Comparison of ENCODE assay signal across 24 cellular contexts in the genomic region with DNA sequence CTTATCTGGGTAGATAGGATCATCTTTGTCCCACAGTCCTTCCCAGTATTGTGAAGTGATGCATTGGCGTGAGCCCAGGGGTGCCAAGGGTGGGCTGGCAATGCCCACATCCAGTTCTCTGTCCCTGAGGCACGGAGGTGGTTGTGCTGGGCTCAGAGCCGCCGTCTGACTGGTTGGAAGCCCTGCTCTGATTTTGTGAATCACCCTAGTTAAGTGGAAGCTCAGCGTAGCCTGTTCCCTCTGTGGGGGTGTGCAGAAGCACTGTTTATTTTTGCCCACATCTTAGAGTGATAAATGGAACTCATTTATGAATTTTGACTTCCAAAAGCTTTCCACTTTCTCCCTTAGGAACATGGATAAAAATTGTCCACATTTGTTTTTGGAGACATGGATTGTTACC. TPM values are rescaled to one million over a fixed set of nuclear protein-coding genes. Genes with fewer than 3 reads are reported as not detected.
A peak's percentile ranks its signal among the peaks of the same experiment; 100 is the strongest.
DNase-seq lines count a peak whose midpoint lies in the region; ATAC-seq, FAIRE-seq and TF ChIP-seq lines count a peak whose summit lies in the region.
"Had no signal": no experiment of that assay in that cellular context is flagged by ENCODE, and none has a peak within 500 bp of the region (broad histone marks: within the 10 kb centered on the region; RNA-seq: fewer than 3 reads in every experiment).

No MANE protein-coding gene starts in this region.

- H3K9me3 ChIP-seq in A549 (no peaks in the 10 kb centered on the region), HEK293 (ENCODE audit: control insufficient read depth, insufficient read depth, low read depth, low read length) (no peaks in the 10 kb centered on the region)
- no peaks in the 10 kb centered on the region for H3K9me3 ChIP-seq in naive thymus-derived CD4-positive, alpha-beta T cell (ENCODE audit: control insufficient read depth in 2 of 3, low read length in 3 of 3)
- H3K9me3 ChIP-seq: heart right ventricle, mucosa of descending colon had no signal

- peaks cover 0 to 30% of the 10 kb centered on the region in 2 experiments; a peak in 1 of 3 replicates for H3K36me3 ChIP-seq in HEK293 (ENCODE audit: control insufficient read depth in 2 of 2, insufficient read depth in 1 of 2, low read length in 2 of 2)
- peaks cover 0 to 32% (median 0%) of the 10 kb centered on the region in 3 experiments for H3K36me3 ChIP-seq in naive thymus-derived CD4-positive, alpha-beta T cell (ENCODE audit: control insufficient read depth in 2 of 3, insufficient read depth in 3 of 3, low read length in 3 of 3)

- H3K4me3 Mint-ChIP-seq in brain (no peak overlapping the region), CD14-positive monocyte (no peak overlapping the region)
- H3K4me3 Mint-ChIP-seq in naive thymus-derived CD4-positive, alpha-beta T cell, result peak overlapping the region in 1 of 10 donors; percentile 35
- H3K4me3 Mint-ChIP-seq: activated CD4-positive, alpha-beta T cell treated with anti-CD3 and anti-CD28 coated beads for 36 hours; activated naive CD8-positive, alpha-beta T cell treated with anti-CD3 and anti-CD28 coated beads, Interleukin-2, amount 10 ng/mL, durations not matched to agents 7 days and 5 days; activated T-helper 17 cell treated with anti-CD3 and anti-CD28 coated beads, Interleukin-2, amount 50 U/mL, for 72 hours; GM23338 had no signal

- H3K27ac Mint-ChIP-seq in brain (peak overlapping the region in 4 of 5 experiments; percentile 48 to 82 (median 60)), CD14-positive monocyte (no peak overlapping the region)
- H3K27ac Mint-ChIP-seq in naive thymus-derived CD4-positive, alpha-beta T cell, result peak overlapping the region in 6 of 9 donors; percentile 25 to 52 (median 37)
- H3K27ac Mint-ChIP-seq: activated naive CD8-positive, alpha-beta T cell treated with anti-CD3 and anti-CD28 coated beads, Interleukin-2, amount 10 ng/mL, durations not matched to agents 7 days and 5 days; activated T-helper 17 cell treated with anti-CD3 and anti-CD28 coated beads, Interleukin-2, amount 50 U/mL, for 72 hours had no signal

- H3K36me3 Mint-ChIP-seq in brain (peaks cover 63% of the 10 kb centered on the region), CD14-positive monocyte (peaks cover 33 to 62% of the 10 kb centered on the region in 2 donors)
- H3K36me3 Mint-ChIP-seq in naive thymus-derived CD4-positive, alpha-beta T cell, result peaks cover 0 to 29% (median 4%) of the 10 kb centered on the region in 5 donors
- H3K36me3 Mint-ChIP-seq: activated naive CD8-positive, alpha-beta T cell treated with anti-CD3 and anti-CD28 coated beads, Interleukin-2, amount 10 ng/mL, durations not matched to agents 7 days and 5 days had no signal

- H3K4me1 ChIP-seq in A549 (peaks cover 6% of the 10 kb centered on the region; the same call in 2 of the 3 replicates), HEK293 (ENCODE audit: control insufficient read depth, insufficient read depth, low read length) (no peaks in the 10 kb centered on the region; the same call in 1 of the 2 replicates)
- peaks cover 0 to 7% of the 10 kb centered on the region in 2 donors for H3K4me1 ChIP-seq in naive thymus-derived CD4-positive, alpha-beta T cell (ENCODE audit: control insufficient read depth in 2 of 2, insufficient read depth in 2 of 2, low read length in 2 of 2)

- TF ChIP-seq POLR2A in A549 (IDR thresholded peaks at IDR 0.05; ENCODE audit: low read length), result no peak

- H3K27ac ChIP-seq in A549 (no peak overlapping the region), HEK293 (ENCODE audit: extremely low read depth, low read depth, low read length) (no peak overlapping the region)
- no peak overlapping the region for H3K27ac ChIP-seq in naive thymus-derived CD4-positive, alpha-beta T cell (ENCODE audit: low read depth, low read length)
- H3K27ac ChIP-seq: heart right ventricle had no signal

- H3K4me2 ChIP-seq in A549, result peak overlapping the region; percentile 23; the same call in 1 of the 3 replicates
- H3K4me2 ChIP-seq: GM23338 had no signal

- POLR2A ChIA-PET in A549 (lab: Yijun Ruan, JAX), result no interaction called here
- POLR2A ChIA-PET in HEK293 (lab: Yijun Ruan, JAX), result interaction anchor here (1.5 kb wide), 1 partner anchor 13 kb away, joined by 5 read pairs; a partner anchor contains a TSS
- POLR2A ChIA-PET in naive thymus-derived CD4-positive, alpha-beta T cell (lab: Charles Lee), result no interaction called here

- peaks cover 61% of the 10 kb centered on the region for H3K4me1 Mint-ChIP-seq in brain
- H3K4me1 Mint-ChIP-seq in naive thymus-derived CD4-positive, alpha-beta T cell, result peaks cover 9 to 77% (median 67%) of the 10 kb centered on the region in 7 donors
- peaks cover 27% of the 10 kb centered on the region for H3K4me1 Mint-ChIP-seq in CD14-positive monocyte
- H3K4me1 Mint-ChIP-seq: activated naive CD8-positive, alpha-beta T cell treated with anti-CD3 and anti-CD28 coated beads, Interleukin-2, amount 10 ng/mL, durations not matched to agents 7 days and 5 days had no signal

- H3K27me3 Mint-ChIP-seq in brain (no peaks in the 10 kb centered on the region), CD14-positive monocyte (ENCODE audit: low read depth in 3 of 3) (peaks cover 0 to 2% (median 0%) of the 10 kb centered on the region in 3 donors)
- H3K27me3 Mint-ChIP-seq in naive thymus-derived CD4-positive, alpha-beta T cell, result no peaks in the 10 kb centered on the region
- H3K27me3 Mint-ChIP-seq: activated CD4-positive, alpha-beta T cell treated with anti-CD3 and anti-CD28 coated beads for 36 hours; activated naive CD8-positive, alpha-beta T cell treated with anti-CD3 and anti-CD28 coated beads, Interleukin-2, amount 10 ng/mL, durations not matched to agents 7 days and 5 days; activated T-helper 17 cell treated with anti-CD3 and anti-CD28 coated beads, Interleukin-2, amount 50 U/mL, for 72 hours had no signal

- ATAC-seq in A549 (no peak), GM19455 (IDR thresholded peaks at IDR 0.05; ENCODE audit: unreplicated experiment) (no peak), HG03442 (IDR thresholded peaks at IDR 0.05; ENCODE audit: unreplicated experiment) (no peak)
- ATAC-seq in naive thymus-derived CD4-positive, alpha-beta T cell, result no peak
- ATAC-seq: activated CD4-positive, alpha-beta T cell treated with anti-CD3 and anti-CD28 coated beads for 36 hours; activated T-helper 17 cell treated with anti-CD3 and anti-CD28 coated beads, Interleukin-2, amount 50 U/mL, for 72 hours; GM12878; GM23338; left ventricle myocardium superior; mucosa of descending colon had no signal

- DNase-seq in A549 (ENCODE audit: low read depth in 1 of 2, low spot score in 1 of 2), result no peak
- no peak for DNase-seq in naive thymus-derived CD4-positive, alpha-beta T cell
- no peak for DNase-seq in CD14-positive monocyte (ENCODE audit: low spot score)
- DNase-seq in NCI-H2196 (lab: John Stamatoyannopoulos, UW; ENCODE audit: unreplicated experiment), result no peak
- DNase-seq: activated CD4-positive, alpha-beta T cell treated with anti-CD3 and anti-CD28 coated beads for 36 hours; activated naive CD8-positive, alpha-beta T cell treated with anti-CD3 and anti-CD28 coated beads, Interleukin-2, amount 10 ng/mL, durations not matched to agents 7 days and 5 days; DMS153; heart right ventricle; Kasumi-1; mucosa of descending colon; NCI-H1092 treated with DMSO at 0.1 percent for 48 hours; NCI-H2107; SW 1271 had no signal

- no peak for FAIRE-seq in A549 (lab: Jason Lieb, UNC)
- FAIRE-seq: colon, GM12878 had no signal

- no peak for TF ChIP-seq RAD21 in A549 (conservative IDR thresholded peaks at IDR 0.05 in 1 of 2, IDR thresholded peaks at IDR 0.05 in 1 of 2)

- H3K4me3 ChIP-seq in A549 (no peak overlapping the region), HEK293 (ENCODE audit: low read depth, low read length) (no peak overlapping the region)
- H3K4me3 ChIP-seq in naive thymus-derived CD4-positive, alpha-beta T cell (ENCODE audit: low read length), result no peak overlapping the region
- H3K4me3 ChIP-seq: GM12878, GM23338, heart right ventricle, mucosa of descending colon had no signal

- no peak for TF ChIP-seq EP300 in A549 (IDR thresholded peaks at IDR 0.05)

- TF ChIP-seq CTCF in A549 (IDR thresholded peaks at IDR 0.05), result no peak
- TF ChIP-seq CTCF in HEK293 (tag by site-specific recombination; IDR thresholded peaks at IDR 0.05), result no peak
- no peak for TF ChIP-seq CTCF in brain (conservative IDR thresholded peaks at IDR 0.05)
- TF ChIP-seq CTCF in CD14-positive monocyte (IDR thresholded peaks at IDR 0.05), result no peak

- 100% methylated on average over 2 of the region's 5 CpGs for WGBS in A549 (ENCODE audit: missing lambda C conversion rate)

- intact Hi-C loops in naive thymus-derived CD4-positive, alpha-beta T cell (cut with micrococcal nuclease), result no loop called here
- intact Hi-C loops in CD14-positive monocyte (cut with micrococcal nuclease), result no loop called here

- H3K27me3 ChIP-seq in naive thymus-derived CD4-positive, alpha-beta T cell (ENCODE audit: control insufficient read depth in 2 of 2, insufficient read depth in 2 of 2, low read length in 2 of 2), result no peaks in the 10 kb centered on the region
- H3K27me3 ChIP-seq: heart right ventricle had no signal

- H3K9me3 Mint-ChIP-seq in brain (peaks cover 0 to 3% (median 0%) of the 10 kb centered on the region in 5 experiments), CD14-positive monocyte (no peaks in the 10 kb centered on the region)
- peaks cover 0 to 1% (median 0%) of the 10 kb centered on the region in 11 donors for H3K9me3 Mint-ChIP-seq in naive thymus-derived CD4-positive, alpha-beta T cell
- H3K9me3 Mint-ChIP-seq: activated naive CD8-positive, alpha-beta T cell treated with anti-CD3 and anti-CD28 coated beads, Interleukin-2, amount 10 ng/mL, durations not matched to agents 7 days and 5 days; activated T-helper 17 cell treated with anti-CD3 and anti-CD28 coated beads, Interleukin-2, amount 50 U/mL, for 72 hours; GM23338 had no signal

- CTCF ChIA-PET in A549 (lab: Yijun Ruan, JAX), result interaction anchor here (1.1 to 1.3 kb wide), 2 partner anchors 15 to 79 kb away, joined by 3 to 4 read pairs; no protein-coding TSS in a partner anchor
- CTCF ChIA-PET in HEK293 (lab: Yijun Ruan, JAX), result interaction anchor here (0.6 to 1.6 kb wide), 3 partner anchors 10 to 88 kb away, joined by 3 to 6 read pairs (median 4); no protein-coding TSS in a partner anchor
- CTCF ChIA-PET in naive thymus-derived CD4-positive, alpha-beta T cell (lab: Charles Lee), result no interaction called here

RNA-seq across cellular contexts. Expression of a gene that starts 13.6 kb away (rescaled TPM):
- polyA plus RNA-seq in A549 (2011; rRNA removed) (12.7 and 14.7 TPM in 2 replicates), A549 (2017; fragmentation: RNase III; extraction: RNeasy Plus Mini Kit Qiagen cat#74134 plus additional on column Dnase treatment) (13.9 to 16.4 TPM (median 16.1 TPM) in 3 replicates), brain (ENCODE audit: insufficient read depth, low read depth, low replicate concordance) (52.6 TPM), CD14-positive monocyte (under 1 TPM; 0.97 TPM)
- 18.9 and 25.9 TPM in 2 replicates for polyA plus RNA-seq in A549 (2012; cell fraction: cytosol; rRNA removed)
- polyA plus RNA-seq in A549 (2012; cell fraction: nucleus; rRNA removed), result 32.4 and 39.8 TPM in 2 replicates
- 33.0 and 63.3 TPM in 2 replicates for polyA minus RNA-seq in A549 (2011; rRNA and poly(A)+ RNA removed)
- total RNA-seq in naive thymus-derived CD4-positive, alpha-beta T cell, result 100 to 1,000 TPM in 1 of 5 experiments, 10 to 100 TPM in 4; 56.2 to 103 (median 94.3) TPM
- polyA plus RNA-seq in naive thymus-derived CD4-positive, alpha-beta T cell, result 10 to 100 TPM in 1 of 2 donors, 1 to 10 TPM in 1; 6.1 to 19.1 TPM

RNA-seq across cellular contexts. Expression of a gene that starts 48.6 kb away (rescaled TPM):
- polyA plus RNA-seq in A549 (2011; rRNA removed) (2.5 and 3.1 TPM in 2 replicates), A549 (2017; fragmentation: RNase III; extraction: RNeasy Plus Mini Kit Qiagen cat#74134 plus additional on column Dnase treatment) (4.0 to 4.7 TPM (median 4.5 TPM) in 3 replicates), brain (ENCODE audit: insufficient read depth, low read depth, low replicate concordance) (13.4 TPM), CD14-positive monocyte (under 1 TPM; 0.37 to 0.78 TPM)
- polyA plus RNA-seq in A549 (2012; cell fraction: cytosol; rRNA removed), result 4.9 and 6.9 TPM in 2 replicates
- polyA plus RNA-seq in A549 (2012; cell fraction: nucleus; rRNA removed), result 9.5 and 10.1 TPM in 2 replicates
- 3.9 and 4.0 TPM in 2 replicates for polyA minus RNA-seq in A549 (2011; rRNA and poly(A)+ RNA removed)
- total RNA-seq in naive thymus-derived CD4-positive, alpha-beta T cell, result 1 to 10 TPM in 1 of 5 experiments, under 1 TPM in 4; 0.10 to 1.2 (median 0.38) TPM
- polyA plus RNA-seq in naive thymus-derived CD4-positive, alpha-beta T cell, result under 1 TPM; 0.40 to 0.54 TPM

RNA-seq across cellular contexts. Expression of a gene that starts 52.1 kb away (rescaled TPM):
- polyA plus RNA-seq in A549 (2011; rRNA removed) (2.5 and 2.7 TPM in 2 replicates), A549 (2017; fragmentation: RNase III; extraction: RNeasy Plus Mini Kit Qiagen cat#74134 plus additional on column Dnase treatment) (1.4 to 1.5 TPM (median 1.4 TPM) in 3 replicates), brain (ENCODE audit: insufficient read depth, low read depth, low replicate concordance) (4.2 TPM), CD14-positive monocyte (not detected)
- polyA plus RNA-seq in A549 (2012; cell fraction: cytosol; rRNA removed), result 1.8 and 2.5 TPM in 2 replicates
- polyA plus RNA-seq in A549 (2012; cell fraction: nucleus; rRNA removed), result 1.4 and 1.9 TPM in 2 replicates
- 3.8 and 4.1 TPM in 2 replicates for polyA minus RNA-seq in A549 (2011; rRNA and poly(A)+ RNA removed)
- 1 to 10 TPM in 1 of 5 experiments, under 1 TPM in 1, not detected in 3; 0.81 to 1.3 TPM for total RNA-seq in naive thymus-derived CD4-positive, alpha-beta T cell
- under 1 TPM in 1 of 2 donors, not detected in 1; 0.38 TPM for polyA plus RNA-seq in naive thymus-derived CD4-positive, alpha-beta T cell
- total RNA-seq: A673; activated T-helper 17 cell treated with anti-CD3 and anti-CD28 coated beads, Interleukin-2, amount 50 U/mL, for 72 hours; GM23338; HT1080; left ventricle myocardium superior had no signal

Comparison
In these comparisons a context has a peak if more than half of its experiments do, and no peak if none do; other contexts are left out.
1. H3K27ac Mint-ChIP-seq: peak in brain (4 of 5) and naive thymus-derived CD4-positive, alpha-beta T cell (6 of 9); none in CD14-positive monocyte (0 of 7).